In genomic region chr7:34133983-34134782, GRCh38 we compare ENCODE assay signal across 8 cellular contexts.
A peak's percentile ranks its signal among the peaks of the same experiment; 100 is the strongest.
DNase-seq lines count a peak whose midpoint lies in the region; ATAC-seq and TF ChIP-seq lines count a peak whose summit lies in the region.

No MANE protein-coding gene starts in this region.

- peaks cover 0 to 3% (median 0%) of the 10 kb centered on the region in 5 experiments for H3K9me3 Mint-ChIP-seq in brain

- DNase-seq in Daoy (ENCODE audit: low read depth) (peak; percentile 82), NCI-H82 treated with DMSO at 0.1 percent for 48 hours (lab: John Stamatoyannopoulos, UW; ENCODE audit: unreplicated experiment) (peak; percentile 29), inferior parietal cortex (ENCODE audit: extremely low spot score) (peak; percentile 68), substantia nigra (lab: John Stamatoyannopoulos, UW) (peak in 27 of 49 donors; percentile 1 to 52 (median 15))

- H3K27ac Mint-ChIP-seq in brain: peak overlapping the region in 2 of 5 experiments; percentile 9 to 77

- peak overlapping the region in 1 of 5 experiments; percentile 2 for H3K4me3 Mint-ChIP-seq in brain

- no peak overlapping the region for H3K27ac ChIP-seq in substantia nigra (ENCODE audit: low read depth, low read length, poor library complexity, severe bottlenecking)

- peaks cover 76% of the 10 kb centered on the region for H3K4me1 Mint-ChIP-seq in brain

- H3K27me3 Mint-ChIP-seq in brain: no peaks in the 10 kb centered on the region

- no peaks in the 10 kb centered on the region for H3K36me3 Mint-ChIP-seq in brain

- TF ChIP-seq CTCF in brain (conservative IDR thresholded peaks at IDR 0.05): peak; percentile 76 to 83

- ATAC-seq in HG02798 (IDR thresholded peaks at IDR 0.05; ENCODE audit: poor library complexity, unreplicated experiment): peak; percentile 55
- ATAC-seq in HG03280 (IDR thresholded peaks at IDR 0.05; ENCODE audit: unreplicated experiment): no peak
- ATAC-seq in GM21737 (IDR thresholded peaks at IDR 0.05; ENCODE audit: unreplicated experiment): no peak

Comparison
In these comparisons a context has a peak if more than half of its experiments do, and no peak if none do; other contexts are left out.
1. DNase-seq: peak in every context shown above with its lines; median percentile 82 in Daoy; 68 in inferior parietal cortex; 29 in NCI-H82 treated with DMSO at 0.1 percent for 48 hours; 15 in substantia nigra.